Comparison of ENCODE assay signal across 1 cellular context in genomic region chr13:45447050-45447661, GRCh38.
TF ChIP-seq lines count a peak whose summit lies in the region.

No MANE protein-coding gene starts in this region.

TF ChIP-seq in HepG2, 621 proteins besides CTCF, POLR2A, EP300 and RAD21 (continued from another document and continues in another):
- peak; percentile 44; the same call in 1 of the 2 replicates for TF ChIP-seq TFDP1 (CRISPR knock-in tag; IDR thresholded peaks at IDR 0.05; ENCODE audit: borderline replicate concordance)
- 0 out of 2 replicates have a peak, but pooled peaks have one; percentile 44 for TF ChIP-seq ZNF746 (CRISPR knock-in tag; IDR thresholded peaks at IDR 0.05)
- TF ChIP-seq, protein P1, sequence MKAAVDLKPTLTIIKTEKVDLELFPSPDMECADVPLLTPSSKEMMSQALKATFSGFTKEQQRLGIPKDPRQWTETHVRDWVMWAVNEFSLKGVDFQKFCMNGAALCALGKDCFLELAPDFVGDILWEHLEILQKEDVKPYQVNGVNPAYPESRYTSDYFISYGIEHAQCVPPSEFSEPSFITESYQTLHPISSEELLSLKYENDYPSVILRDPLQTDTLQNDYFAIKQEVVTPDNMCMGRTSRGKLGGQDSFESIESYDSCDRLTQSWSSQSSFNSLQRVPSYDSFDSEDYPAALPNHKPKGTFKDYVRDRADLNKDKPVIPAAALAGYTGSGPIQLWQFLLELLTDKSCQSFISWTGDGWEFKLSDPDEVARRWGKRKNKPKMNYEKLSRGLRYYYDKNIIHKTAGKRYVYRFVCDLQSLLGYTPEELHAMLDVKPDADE (CRISPR knock-in tag; IDR thresholded peaks at IDR 0.05) = no peak
- peak; percentile 99 for TF ChIP-seq PAXIP1 (CRISPR knock-in tag; conservative IDR thresholded peaks at IDR 0.05)
- no peak for TF ChIP-seq ZNF136 (CRISPR knock-in tag; IDR thresholded peaks at IDR 0.05; ENCODE audit: low read depth)
- TF ChIP-seq, protein P2, sequence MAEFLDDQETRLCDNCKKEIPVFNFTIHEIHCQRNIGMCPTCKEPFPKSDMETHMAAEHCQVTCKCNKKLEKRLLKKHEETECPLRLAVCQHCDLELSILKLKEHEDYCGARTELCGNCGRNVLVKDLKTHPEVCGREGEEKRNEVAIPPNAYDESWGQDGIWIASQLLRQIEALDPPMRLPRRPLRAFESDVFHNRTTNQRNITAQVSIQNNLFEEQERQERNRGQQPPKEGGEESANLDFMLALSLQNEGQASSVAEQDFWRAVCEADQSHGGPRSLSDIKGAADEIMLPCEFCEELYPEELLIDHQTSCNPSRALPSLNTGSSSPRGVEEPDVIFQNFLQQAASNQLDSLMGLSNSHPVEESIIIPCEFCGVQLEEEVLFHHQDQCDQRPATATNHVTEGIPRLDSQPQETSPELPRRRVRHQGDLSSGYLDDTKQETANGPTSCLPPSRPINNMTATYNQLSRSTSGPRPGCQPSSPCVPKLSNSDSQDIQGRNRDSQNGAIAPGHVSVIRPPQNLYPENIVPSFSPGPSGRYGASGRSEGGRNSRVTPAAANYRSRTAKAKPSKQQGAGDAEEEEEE (CRISPR knock-in tag; IDR thresholded peaks at IDR 0.05; ENCODE audit: borderline replicate concordance) = no peak
- TF ChIP-seq ZFX (CRISPR knock-in tag; IDR thresholded peaks at IDR 0.05; ENCODE audit: low read depth) = peak; percentile 36; the same call in 1 of the 2 replicates
- no peak for TF ChIP-seq LCORL (IDR thresholded peaks at IDR 0.05)
- TF ChIP-seq LCORL (CRISPR knock-in tag; IDR thresholded peaks at IDR 0.05) = peak; percentile 82
- TF ChIP-seq EED (CRISPR knock-in tag; IDR thresholded peaks at IDR 0.05) = no peak
- TF ChIP-seq, protein P3, sequence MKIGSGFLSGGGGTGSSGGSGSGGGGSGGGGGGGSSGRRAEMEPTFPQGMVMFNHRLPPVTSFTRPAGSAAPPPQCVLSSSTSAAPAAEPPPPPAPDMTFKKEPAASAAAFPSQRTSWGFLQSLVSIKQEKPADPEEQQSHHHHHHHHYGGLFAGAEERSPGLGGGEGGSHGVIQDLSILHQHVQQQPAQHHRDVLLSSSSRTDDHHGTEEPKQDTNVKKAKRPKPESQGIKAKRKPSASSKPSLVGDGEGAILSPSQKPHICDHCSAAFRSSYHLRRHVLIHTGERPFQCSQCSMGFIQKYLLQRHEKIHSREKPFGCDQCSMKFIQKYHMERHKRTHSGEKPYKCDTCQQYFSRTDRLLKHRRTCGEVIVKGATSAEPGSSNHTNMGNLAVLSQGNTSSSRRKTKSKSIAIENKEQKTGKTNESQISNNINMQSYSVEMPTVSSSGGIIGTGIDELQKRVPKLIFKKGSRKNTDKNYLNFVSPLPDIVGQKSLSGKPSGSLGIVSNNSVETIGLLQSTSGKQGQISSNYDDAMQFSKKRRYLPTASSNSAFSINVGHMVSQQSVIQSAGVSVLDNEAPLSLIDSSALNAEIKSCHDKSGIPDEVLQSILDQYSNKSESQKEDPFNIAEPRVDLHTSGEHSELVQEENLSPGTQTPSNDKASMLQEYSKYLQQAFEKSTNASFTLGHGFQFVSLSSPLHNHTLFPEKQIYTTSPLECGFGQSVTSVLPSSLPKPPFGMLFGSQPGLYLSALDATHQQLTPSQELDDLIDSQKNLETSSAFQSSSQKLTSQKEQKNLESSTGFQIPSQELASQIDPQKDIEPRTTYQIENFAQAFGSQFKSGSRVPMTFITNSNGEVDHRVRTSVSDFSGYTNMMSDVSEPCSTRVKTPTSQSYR (CRISPR knock-in tag; IDR thresholded peaks at IDR 0.05; ENCODE audit: borderline replicate concordance) = peak; percentile 50; the same call in 1 of the 2 replicates
- no peak for TF ChIP-seq ZNF326 (CRISPR knock-in tag; IDR thresholded peaks at IDR 0.05; ENCODE audit: borderline replicate concordance)
- TF ChIP-seq ZNF331 (CRISPR knock-in tag; IDR thresholded peaks at IDR 0.05) = peak; percentile 79; the same call in 1 of the 2 replicates
- TF ChIP-seq NR2F6 (IDR thresholded peaks at IDR 0.05) = peak; percentile 94
- TF ChIP-seq NR2F6 (CRISPR knock-in tag; IDR thresholded peaks at IDR 0.05) = peak; percentile 97
- no peak; the same call in 1 of the 2 replicates for TF ChIP-seq SMAD1 (CRISPR knock-in tag; IDR thresholded peaks at IDR 0.05; ENCODE audit: borderline replicate concordance, low read depth)
- TF ChIP-seq RXRB (CRISPR knock-in tag; IDR thresholded peaks at IDR 0.05; ENCODE audit: borderline replicate concordance) = peak; percentile 96
- TF ChIP-seq, protein P4, sequence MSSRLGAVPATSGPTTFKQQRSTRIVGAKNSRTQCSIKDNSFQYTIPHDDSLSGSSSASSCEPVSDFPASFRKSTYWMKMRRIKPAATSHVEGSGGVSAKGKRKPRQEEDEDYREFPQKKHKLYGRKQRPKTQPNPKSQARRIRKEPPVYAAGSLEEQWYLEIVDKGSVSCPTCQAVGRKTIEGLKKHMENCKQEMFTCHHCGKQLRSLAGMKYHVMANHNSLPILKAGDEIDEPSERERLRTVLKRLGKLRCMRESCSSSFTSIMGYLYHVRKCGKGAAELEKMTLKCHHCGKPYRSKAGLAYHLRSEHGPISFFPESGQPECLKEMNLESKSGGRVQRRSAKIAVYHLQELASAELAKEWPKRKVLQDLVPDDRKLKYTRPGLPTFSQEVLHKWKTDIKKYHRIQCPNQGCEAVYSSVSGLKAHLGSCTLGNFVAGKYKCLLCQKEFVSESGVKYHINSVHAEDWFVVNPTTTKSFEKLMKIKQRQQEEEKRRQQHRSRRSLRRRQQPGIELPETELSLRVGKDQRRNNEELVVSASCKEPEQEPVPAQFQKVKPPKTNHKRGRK (CRISPR knock-in tag; IDR thresholded peaks at IDR 0.05) = no peak
- TF ChIP-seq, protein P5, sequence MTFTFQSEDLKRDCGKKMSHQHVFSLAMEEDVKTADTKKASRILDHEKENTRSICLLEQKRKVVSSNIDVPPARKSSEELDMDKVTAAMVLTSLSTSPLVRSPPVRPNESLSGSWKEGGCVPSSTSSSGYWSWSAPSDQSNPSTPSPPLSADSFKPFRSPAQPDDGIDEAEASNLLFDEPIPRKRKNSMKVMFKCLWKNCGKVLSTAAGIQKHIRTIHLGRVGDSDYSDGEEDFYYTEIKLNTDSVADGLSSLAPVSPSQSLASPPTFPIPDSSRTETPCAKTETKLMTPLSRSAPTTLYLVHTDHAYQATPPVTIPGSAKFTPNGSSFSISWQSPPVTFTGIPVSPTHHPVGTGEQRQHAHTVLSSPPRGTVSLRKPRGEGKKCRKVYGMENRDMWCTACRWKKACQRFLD (CRISPR knock-in tag; IDR thresholded peaks at IDR 0.05; ENCODE audit: borderline replicate concordance) = no peak
- TF ChIP-seq, protein P6, sequence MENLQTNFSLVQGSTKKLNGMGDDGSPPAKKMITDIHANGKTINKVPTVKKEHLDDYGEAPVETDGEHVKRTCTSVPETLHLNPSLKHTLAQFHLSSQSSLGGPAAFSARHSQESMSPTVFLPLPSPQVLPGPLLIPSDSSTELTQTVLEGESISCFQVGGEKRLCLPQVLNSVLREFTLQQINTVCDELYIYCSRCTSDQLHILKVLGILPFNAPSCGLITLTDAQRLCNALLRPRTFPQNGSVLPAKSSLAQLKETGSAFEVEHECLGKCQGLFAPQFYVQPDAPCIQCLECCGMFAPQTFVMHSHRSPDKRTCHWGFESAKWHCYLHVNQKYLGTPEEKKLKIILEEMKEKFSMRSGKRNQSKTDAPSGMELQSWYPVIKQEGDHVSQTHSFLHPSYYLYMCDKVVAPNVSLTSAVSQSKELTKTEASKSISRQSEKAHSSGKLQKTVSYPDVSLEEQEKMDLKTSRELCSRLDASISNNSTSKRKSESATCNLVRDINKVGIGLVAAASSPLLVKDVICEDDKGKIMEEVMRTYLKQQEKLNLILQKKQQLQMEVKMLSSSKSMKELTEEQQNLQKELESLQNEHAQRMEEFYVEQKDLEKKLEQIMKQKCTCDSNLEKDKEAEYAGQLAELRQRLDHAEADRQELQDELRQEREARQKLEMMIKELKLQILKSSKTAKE (CRISPR knock-in tag; IDR thresholded peaks at IDR 0.05; ENCODE audit: borderline replicate concordance) = peak; percentile 40; the same call in 1 of the 2 replicates
- TF ChIP-seq, protein P7, sequence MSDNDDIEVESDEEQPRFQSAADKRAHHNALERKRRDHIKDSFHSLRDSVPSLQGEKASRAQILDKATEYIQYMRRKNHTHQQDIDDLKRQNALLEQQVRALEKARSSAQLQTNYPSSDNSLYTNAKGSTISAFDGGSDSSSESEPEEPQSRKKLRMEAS (IDR thresholded peaks at IDR 0.05) = no peak
- no peak for TF ChIP-seq ZFP62 (CRISPR knock-in tag; IDR thresholded peaks at IDR 0.05)
- TF ChIP-seq, protein P8, sequence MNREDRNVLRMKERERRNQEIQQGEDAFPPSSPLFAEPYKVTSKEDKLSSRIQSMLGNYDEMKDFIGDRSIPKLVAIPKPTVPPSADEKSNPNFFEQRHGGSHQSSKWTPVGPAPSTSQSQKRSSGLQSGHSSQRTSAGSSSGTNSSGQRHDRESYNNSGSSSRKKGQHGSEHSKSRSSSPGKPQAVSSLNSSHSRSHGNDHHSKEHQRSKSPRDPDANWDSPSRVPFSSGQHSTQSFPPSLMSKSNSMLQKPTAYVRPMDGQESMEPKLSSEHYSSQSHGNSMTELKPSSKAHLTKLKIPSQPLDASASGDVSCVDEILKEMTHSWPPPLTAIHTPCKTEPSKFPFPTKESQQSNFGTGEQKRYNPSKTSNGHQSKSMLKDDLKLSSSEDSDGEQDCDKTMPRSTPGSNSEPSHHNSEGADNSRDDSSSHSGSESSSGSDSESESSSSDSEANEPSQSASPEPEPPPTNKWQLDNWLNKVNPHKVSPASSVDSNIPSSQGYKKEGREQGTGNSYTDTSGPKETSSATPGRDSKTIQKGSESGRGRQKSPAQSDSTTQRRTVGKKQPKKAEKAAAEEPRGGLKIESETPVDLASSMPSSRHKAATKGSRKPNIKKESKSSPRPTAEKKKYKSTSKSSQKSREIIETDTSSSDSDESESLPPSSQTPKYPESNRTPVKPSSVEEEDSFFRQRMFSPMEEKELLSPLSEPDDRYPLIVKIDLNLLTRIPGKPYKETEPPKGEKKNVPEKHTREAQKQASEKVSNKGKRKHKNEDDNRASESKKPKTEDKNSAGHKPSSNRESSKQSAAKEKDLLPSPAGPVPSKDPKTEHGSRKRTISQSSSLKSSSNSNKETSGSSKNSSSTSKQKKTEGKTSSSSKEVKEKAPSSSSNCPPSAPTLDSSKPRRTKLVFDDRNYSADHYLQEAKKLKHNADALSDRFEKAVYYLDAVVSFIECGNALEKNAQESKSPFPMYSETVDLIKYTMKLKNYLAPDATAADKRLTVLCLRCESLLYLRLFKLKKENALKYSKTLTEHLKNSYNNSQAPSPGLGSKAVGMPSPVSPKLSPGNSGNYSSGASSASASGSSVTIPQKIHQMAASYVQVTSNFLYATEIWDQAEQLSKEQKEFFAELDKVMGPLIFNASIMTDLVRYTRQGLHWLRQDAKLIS (CRISPR knock-in tag; IDR thresholded peaks at IDR 0.05) = no peak; the same call in 1 of the 2 replicates
- TF ChIP-seq ZNF34 (CRISPR knock-in tag; IDR thresholded peaks at IDR 0.05; ENCODE audit: borderline replicate concordance) = no peak
- TF ChIP-seq, protein P9, sequence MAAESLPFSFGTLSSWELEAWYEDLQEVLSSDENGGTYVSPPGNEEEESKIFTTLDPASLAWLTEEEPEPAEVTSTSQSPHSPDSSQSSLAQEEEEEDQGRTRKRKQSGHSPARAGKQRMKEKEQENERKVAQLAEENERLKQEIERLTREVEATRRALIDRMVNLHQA (CRISPR knock-in tag; IDR thresholded peaks at IDR 0.05) = no peak
- TF ChIP-seq CSRNP1 (CRISPR knock-in tag; IDR thresholded peaks at IDR 0.05) = 0 out of 2 replicates have a peak, but pooled peaks have one; percentile 6
- TF ChIP-seq ZNF292 (CRISPR knock-in tag; IDR thresholded peaks at IDR 0.05; ENCODE audit: borderline replicate concordance, low read depth) = peak; percentile 87; the same call in 1 of the 2 replicates
- 0 out of 2 replicates have a peak, but pooled peaks have one; percentile 48 for TF ChIP-seq TCF7L2 (IDR thresholded peaks at IDR 0.05; ENCODE audit: low read depth, low read length)
- peak; percentile 59; the same call in 1 of the 2 replicates for TF ChIP-seq ZNF335 (CRISPR knock-in tag; IDR thresholded peaks at IDR 0.05)
- TF ChIP-seq, protein P10, sequence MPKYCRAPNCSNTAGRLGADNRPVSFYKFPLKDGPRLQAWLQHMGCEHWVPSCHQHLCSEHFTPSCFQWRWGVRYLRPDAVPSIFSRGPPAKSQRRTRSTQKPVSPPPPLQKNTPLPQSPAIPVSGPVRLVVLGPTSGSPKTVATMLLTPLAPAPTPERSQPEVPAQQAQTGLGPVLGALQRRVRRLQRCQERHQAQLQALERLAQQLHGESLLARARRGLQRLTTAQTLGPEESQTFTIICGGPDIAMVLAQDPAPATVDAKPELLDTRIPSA (CRISPR knock-in tag; IDR thresholded peaks at IDR 0.05; ENCODE audit: borderline replicate concordance) = no peak
- no peak; the same call in 1 of the 2 replicates for TF ChIP-seq AKAP8 (CRISPR knock-in tag; IDR thresholded peaks at IDR 0.05)
